8 cellular contexts compared by ENCODE assay signal in the genomic region with DNA sequence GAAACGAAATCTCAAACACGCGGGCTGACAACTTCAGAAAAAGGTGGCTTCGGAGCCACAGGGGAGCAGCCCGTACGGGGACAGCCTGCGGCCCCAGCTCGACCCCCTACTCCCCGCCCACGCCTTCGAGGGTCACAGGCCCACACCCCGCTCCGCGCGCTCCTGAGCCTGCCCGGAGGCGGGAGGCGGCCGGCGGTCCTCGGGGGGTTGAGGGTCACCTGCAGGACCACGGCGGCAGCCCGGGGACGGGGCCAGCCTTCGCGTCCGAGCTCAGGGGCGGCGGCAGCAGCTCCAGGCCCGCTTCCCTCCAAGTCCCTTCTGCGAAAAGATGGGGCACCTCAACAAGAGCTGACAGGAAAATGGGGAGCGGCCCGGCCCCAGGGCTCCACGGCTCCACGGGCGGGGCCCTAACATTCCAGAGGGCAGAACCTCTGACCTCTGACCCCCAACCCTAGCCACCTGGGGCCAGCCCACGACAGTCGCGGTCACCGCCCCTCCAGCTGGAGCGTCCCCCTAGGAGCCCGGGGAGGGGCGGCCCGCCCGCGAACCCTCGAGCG. TPM values are rescaled to one million over a fixed set of nuclear protein-coding genes. Genes with fewer than 3 reads are reported as not detected.
A peak's percentile ranks its signal among the peaks of the same experiment; 100 is the strongest.
DNase-seq lines count a peak whose midpoint lies in the region; ATAC-seq and TF ChIP-seq lines count a peak whose summit lies in the region.

No MANE protein-coding gene starts in this region.

- ATAC-seq in CD8-positive, alpha-beta T cell: no peak
- ATAC-seq in GM19395 (IDR thresholded peaks at IDR 0.05; ENCODE audit: unreplicated experiment) (peak; percentile 37), HG03439 (IDR thresholded peaks at IDR 0.05; ENCODE audit: unreplicated experiment) (peak; percentile 8)
- ATAC-seq in activated T-helper 17 cell treated with anti-CD3 and anti-CD28 coated beads, Interleukin-2, amount 50 U/mL, for 72 hours (replicated peaks): no peak

- intact Hi-C loops in CD8-positive, alpha-beta T cell (cut with DNase I, micrococcal nuclease): loop anchor here (1.0 to 10.0 kb wide), 16 partner anchors 12 to 1920 kb away; partner anchors contain the start of genes ASB7 (in 2 of the 2), LINS1 (in 2 of the 2), LRRC28 (in 2 of the 2) and MEF2A (in 2 of the 2)

- no peak for TF ChIP-seq CTCF in CD8-positive, alpha-beta T cell (IDR thresholded peaks at IDR 0.05)
- TF ChIP-seq CTCF in hepatocyte (IDR thresholded peaks at IDR 0.05; ENCODE audit: poor library complexity): no peak

- H4K20me1 ChIP-seq in hepatocyte (ENCODE audit: insufficient read depth, poor library complexity, severe bottlenecking): no peaks in the 10 kb centered on the region

- H3K4me1 ChIP-seq in CD8-positive, alpha-beta T cell (ENCODE audit: insufficient read depth, low read length): peaks cover 13% of the 10 kb centered on the region
- H3K4me1 ChIP-seq in hepatocyte (ENCODE audit: insufficient read depth): peaks cover 15% of the 10 kb centered on the region

- peaks cover 11% of the 10 kb centered on the region for H3K79me2 ChIP-seq in hepatocyte

- H3K27ac ChIP-seq in CD8-positive, alpha-beta T cell (ENCODE audit: low read depth, low read length): peak overlapping the region; percentile 49
- peak overlapping the region; percentile 71 for H3K27ac ChIP-seq in hepatocyte

- POLR2A ChIA-PET in CD8-positive, alpha-beta T cell (lab: Charles Lee): interaction anchor here (0.6 to 1.5 kb wide), 9 partner anchors 12 to 481 kb away, joined by 3 to 9 read pairs (median 3); no protein-coding TSS in a partner anchor

- H3K27me3 ChIP-seq in CD8-positive, alpha-beta T cell (ENCODE audit: insufficient read depth, low read length): no peaks in the 10 kb centered on the region
- no peaks in the 10 kb centered on the region for H3K27me3 ChIP-seq in hepatocyte

- no peaks in the 10 kb centered on the region for H3K9me2 ChIP-seq in hepatocyte (replicated peaks; ENCODE audit: insufficient read depth)

- DNase-seq in CD8-positive, alpha-beta T cell: no peak
- DNase-seq in hepatocyte (ENCODE audit: low spot score) (peak; percentile 52), skeletal muscle cell (ENCODE audit: low read depth) (no peak), hippocampal formation (lab: John Stamatoyannopoulos, UW) (no peak)
- DNase-seq in stimulated activated CD8-positive, alpha-beta memory T cell treated with anti-CD3 and anti-CD28 coated beads, Interleukin-4, amount 100 ng/mL, for 48 hours: no peak

- no peaks in the 10 kb centered on the region for H3K27me3 Mint-ChIP-seq in CD8-positive, alpha-beta T cell (ENCODE audit: low read depth)
- H3K27me3 Mint-ChIP-seq in activated T-helper 17 cell treated with anti-CD3 and anti-CD28 coated beads, Interleukin-2, amount 50 U/mL, for 72 hours: no peaks in the 10 kb centered on the region

- peaks cover 17% of the 10 kb centered on the region for H3K36me3 Mint-ChIP-seq in CD8-positive, alpha-beta T cell
- peaks cover 5% of the 10 kb centered on the region for H3K36me3 Mint-ChIP-seq in activated T-helper 17 cell treated with anti-CD3 and anti-CD28 coated beads, Interleukin-2, amount 50 U/mL, for 72 hours (ENCODE audit: low read depth)

- peak overlapping the region; percentile 89 for H3K4me3 Mint-ChIP-seq in CD8-positive, alpha-beta T cell
- peak overlapping the region; percentile 66 for H3K4me3 Mint-ChIP-seq in activated T-helper 17 cell treated with anti-CD3 and anti-CD28 coated beads, Interleukin-2, amount 50 U/mL, for 72 hours

- peak overlapping the region; percentile 82 for H2AFZ ChIP-seq in hepatocyte

- CTCF ChIA-PET in CD8-positive, alpha-beta T cell (lab: Charles Lee): interaction anchor here (0.6 to 2.5 kb wide), 4 partner anchors 22 to 29 kb away, joined by 4 to 12 read pairs (median 8); no protein-coding TSS in a partner anchor

- peaks cover 19% of the 10 kb centered on the region for H3K4me1 Mint-ChIP-seq in CD8-positive, alpha-beta T cell (ENCODE audit: low read depth)
- peaks cover 4% of the 10 kb centered on the region for H3K4me1 Mint-ChIP-seq in activated T-helper 17 cell treated with anti-CD3 and anti-CD28 coated beads, Interleukin-2, amount 50 U/mL, for 72 hours

- H3K9me3 ChIP-seq in CD8-positive, alpha-beta T cell (ENCODE audit: low read length): no peaks in the 10 kb centered on the region
- no peaks in the 10 kb centered on the region for H3K9me3 ChIP-seq in hepatocyte (ENCODE audit: low read depth)

- H3K9me3 Mint-ChIP-seq in CD8-positive, alpha-beta T cell: no peaks in the 10 kb centered on the region
- no peaks in the 10 kb centered on the region for H3K9me3 Mint-ChIP-seq in activated T-helper 17 cell treated with anti-CD3 and anti-CD28 coated beads, Interleukin-2, amount 50 U/mL, for 72 hours

- H3K27ac Mint-ChIP-seq in CD8-positive, alpha-beta T cell: peak overlapping the region; percentile 86
- H3K27ac Mint-ChIP-seq in activated T-helper 17 cell treated with anti-CD3 and anti-CD28 coated beads, Interleukin-2, amount 50 U/mL, for 72 hours: no peak overlapping the region

- peak overlapping the region; percentile 69 for H3K4me3 ChIP-seq in CD8-positive, alpha-beta T cell (ENCODE audit: low read depth, low read length)
- H3K4me3 ChIP-seq in hepatocyte (peak overlapping the region; percentile 73), skeletal muscle cell (ENCODE audit: low read depth, low read length) (peak overlapping the region; percentile 81)

- WGBS in hepatocyte (ENCODE audit: low lambda C conversion rate, missing lambda C conversion rate): 2% methylated on average over 39 of the region's 49 CpGs

- H3K4me2 ChIP-seq in hepatocyte: peak overlapping the region; percentile 99

- H3K36me3 ChIP-seq in CD8-positive, alpha-beta T cell (ENCODE audit: insufficient read depth, low read length): no peaks in the 10 kb centered on the region
- H3K36me3 ChIP-seq in hepatocyte (replicated peaks; ENCODE audit: insufficient read depth, low read depth): no peaks in the 10 kb centered on the region

RNA-seq across cellular contexts. Expression of gene LYSMD4, which starts 0.4 kb away (rescaled TPM):
- 1 to 10 TPM; 7.6 to 7.7 TPM for total RNA-seq in CD8-positive, alpha-beta T cell
- 1 to 10 TPM; 3.7 to 4.2 TPM for total RNA-seq in activated T-helper 17 cell treated with anti-CD3 and anti-CD28 coated beads, Interleukin-2, amount 50 U/mL, for 72 hours
- total RNA-seq in hepatocyte: 7.7 and 12.8 TPM in 2 replicates
- 9.0 and 15.4 TPM in 2 replicates for polyA plus RNA-seq in hepatocyte

Comparison
In these comparisons a context has a peak if more than half of its experiments do, and no peak if none do; other contexts are left out.
1. ATAC-seq: peak in GM19395 (single experiment) and HG03439 (single experiment); none in CD8-positive, alpha-beta T cell (single experiment) and activated T-helper 17 cell treated with anti-CD3 and anti-CD28 coated beads, Interleukin-2, amount 50 U/mL, for 72 hours (single experiment).
2. Peak in every context shown above with its lines, with median percentiles within 50 percentile points of each other: H3K4me3 ChIP-seq.